27 cellular contexts compared by ENCODE assay signal in the genomic region with DNA sequence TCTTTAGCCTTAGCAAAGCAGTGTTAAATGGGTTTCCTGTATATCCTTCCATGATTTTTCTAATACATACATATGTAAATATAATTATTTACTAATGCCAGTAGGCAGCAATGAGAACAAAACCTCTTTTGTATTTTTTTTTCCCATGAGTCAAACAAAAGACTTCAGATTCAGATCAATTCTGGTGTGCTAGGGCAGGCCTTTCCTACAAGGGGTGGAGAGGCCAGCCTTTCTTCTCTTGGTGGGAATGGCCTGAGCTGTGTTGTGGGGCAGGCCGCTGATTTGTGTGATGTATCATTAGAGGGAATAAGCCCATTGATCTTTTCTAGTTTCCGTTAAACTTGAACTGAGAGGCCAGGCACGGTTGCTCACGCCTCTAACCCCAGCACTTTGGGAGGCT.
DNase-seq lines count a peak whose midpoint lies in the region; ATAC-seq lines count a peak whose summit lies in the region.
"Had no signal": no experiment of that assay in that cellular context is flagged by ENCODE, and none has a peak within 500 bp of the region (broad histone marks: within the 10 kb centered on the region; RNA-seq: fewer than 3 reads in every experiment).

No MANE protein-coding gene starts in this region.

- H3K79me1 ChIP-seq in mesendoderm (ENCODE audit: low read length): peaks cover 6% of the 10 kb centered on the region

- H3K27ac ChIP-seq in cingulate gyrus (ENCODE audit: low read depth, low read length) (peak overlapping the region; percentile 61), mesendoderm (ENCODE audit: low read depth, low read length) (no peak overlapping the region), temporal lobe (ENCODE audit: low read depth, low read length) (peak overlapping the region; percentile 93)
- H3K27ac ChIP-seq: adrenal gland, C4-2B, GM23248, PC-9, uterus had no signal

- no peak overlapping the region for H2BK15ac ChIP-seq in mesendoderm (replicated peaks; ENCODE audit: low read depth)

- H3K9ac ChIP-seq in mesendoderm (ENCODE audit: low read length): no peak overlapping the region
- H3K9ac ChIP-seq: GM23248 had no signal

- no peak overlapping the region for H3K23ac ChIP-seq in mesendoderm (ENCODE audit: low read length)

- H3K27me3 ChIP-seq in mesendoderm (ENCODE audit: insufficient read depth, low read length, poor library complexity): no peaks in the 10 kb centered on the region
- H3K27me3 ChIP-seq: adrenal gland, uterus had no signal

- H2BK5ac ChIP-seq in mesendoderm (ENCODE audit: low read length): no peak overlapping the region

- H3K18ac ChIP-seq in mesendoderm (ENCODE audit: low read length): no peak overlapping the region

- H3K36me3 ChIP-seq in mesendoderm (ENCODE audit: control insufficient read depth, insufficient read depth, low read length): no peaks in the 10 kb centered on the region
- H3K36me3 ChIP-seq: adrenal gland, uterus had no signal

- H2AK5ac ChIP-seq in mesendoderm (ENCODE audit: low read length): no peak overlapping the region

- H3K4me2 ChIP-seq in mesendoderm (ENCODE audit: low read length): no peak overlapping the region
- H3K4me2 ChIP-seq: PC-9 had no signal

- no peak overlapping the region for H2BK120ac ChIP-seq in mesendoderm (ENCODE audit: low read depth, low read length)

- in situ Hi-C loops in SK-MEL-5 (cut with HindIII; ENCODE audit: low pct_unique_long_range_greater_than_20kb, low sequenced_read_pairs): no loop called here

- H3K56ac ChIP-seq in mesendoderm (ENCODE audit: low read length): no peak overlapping the region

- H4K5ac ChIP-seq in mesendoderm (ENCODE audit: low read length): no peak overlapping the region

- no CpG with 5 or more reads among the region's 4 CpGs for WGBS in mesendoderm (ENCODE audit: extremely low coverage, insufficient coverage, low lambda C conversion rate)

- H3K4ac ChIP-seq in mesendoderm (ENCODE audit: low read depth, low read length): peak overlapping the region; percentile 20

- H3K4me3 ChIP-seq in mesendoderm (ENCODE audit: low read length): no peak overlapping the region
- H3K4me3 ChIP-seq: adrenal gland, GM23248, PC-9, uterus had no signal

- no peak for ATAC-seq in GM19397 (IDR thresholded peaks at IDR 0.05; ENCODE audit: unreplicated experiment)
- ATAC-seq: activated T-cell treated with anti-CD3 and anti-CD28 coated beads, Interleukin-2, amount 50 U/mL, for 4 hours; left colon; naive thymus-derived CD4-positive, alpha-beta T cell; Right ventricle myocardium inferior had no signal

- DNase-seq in SK-MEL-5 (ENCODE audit: low read depth, low spot score) (peak; percentile 27), mesendoderm (no peak), T-helper 9 cell (no peak)
- no peak for DNase-seq in stimulated activated CD4-positive, alpha-beta T cell treated with anti-CD3 and anti-CD28 coated beads, Interleukin-4, amount 100 ng/mL, for 1 hour
- DNase-seq: activated B cell treated with CpG ODN at 0.5 μM for 24 hours; activated CD4-positive, alpha-beta T cell treated with anti-CD3 and anti-CD28 coated beads, Interleukin-2, amount 50 U/mL, for 1 hour; activated naive CD4-positive, alpha-beta T cell treated with anti-CD3 and anti-CD28 coated beads for 36 hours; activated T-cell treated with anti-CD3 and anti-CD28 coated beads, Interleukin-2, amount 50 U/mL, for 4 hours; adrenal gland; effector memory CD4-positive, alpha-beta T cell; erythroblast; GM23248; left colon; naive thymus-derived CD4-positive, alpha-beta T cell; NCI-H1105 treated with DMSO at 0.1 percent for 48 hours; NCI-H1930; NCI-H524 treated with DMSO at 0.1 percent for 48 hours; NK-92 treated with Interleukin-12 subunit alpha and Interleukin-12 subunit beta, amount 100 ng/mL, for 24 hours; occipital lobe; PC-9; SW 1271; uterus had no signal

- no peak overlapping the region for H4K8ac ChIP-seq in mesendoderm (ENCODE audit: low read depth, low read length)

- H3K4me1 ChIP-seq in mesendoderm (ENCODE audit: control insufficient read depth, low read depth, low read length): peaks cover 2% of the 10 kb centered on the region
- H3K4me1 ChIP-seq: adrenal gland, uterus had no signal

- no peaks in the 10 kb centered on the region for H3K79me2 ChIP-seq in mesendoderm (ENCODE audit: control insufficient read depth, insufficient read depth, low read length)
